ENCODE assay signal across 13 cellular contexts in the genomic region with DNA sequence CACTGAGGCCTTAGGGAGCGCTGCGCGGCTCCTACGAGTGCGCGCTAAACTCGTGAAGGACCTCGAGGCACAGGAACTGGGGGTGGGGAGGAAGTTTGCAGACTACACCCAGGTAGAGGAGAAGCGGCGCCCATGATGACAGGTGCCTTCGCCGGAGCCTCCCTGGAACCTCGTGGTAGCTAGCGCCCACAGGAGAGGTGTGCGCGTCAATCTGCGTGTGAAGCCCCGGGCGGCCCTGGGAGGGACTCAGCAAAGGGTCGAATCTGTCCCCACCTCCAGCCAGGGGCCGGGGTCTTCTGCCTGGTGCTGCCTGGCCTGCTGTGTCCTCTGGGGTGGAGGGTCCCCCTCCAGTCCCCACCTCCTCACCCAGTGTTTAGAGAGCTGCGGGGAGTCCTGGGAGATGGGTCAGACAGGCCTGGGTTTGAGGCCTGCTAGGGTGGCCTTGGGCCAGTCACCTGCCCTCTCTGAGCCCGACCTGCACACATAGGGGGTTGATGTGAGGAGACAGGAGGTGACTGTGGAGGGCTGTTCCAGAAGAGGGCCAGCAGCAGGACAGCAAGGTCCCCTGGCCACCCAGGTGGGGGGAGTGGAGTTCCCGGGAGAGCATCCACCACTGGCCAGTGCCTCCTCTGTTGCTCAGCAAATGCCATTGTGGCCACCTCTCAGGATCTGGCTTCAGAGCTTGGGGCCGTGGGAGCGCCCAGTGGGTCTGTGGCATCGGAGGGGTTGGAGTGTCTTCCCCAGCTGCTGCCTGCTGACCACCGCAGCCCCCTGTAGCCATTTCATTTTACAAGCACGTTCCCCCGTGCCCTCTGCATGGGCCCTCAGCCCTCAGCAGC. TPM values are rescaled to one million over a fixed set of nuclear protein-coding genes. Genes with fewer than 3 reads are reported as not detected.
DNase-seq lines count a peak whose midpoint lies in the region; ATAC-seq and TF ChIP-seq lines count a peak whose summit lies in the region.
"Had no signal": no experiment of that assay in that cellular context is flagged by ENCODE, and none has a peak within 500 bp of the region (broad histone marks: within the 10 kb centered on the region; RNA-seq: fewer than 3 reads in every experiment).

No MANE protein-coding gene starts in this region.

- no peaks in the 10 kb centered on the region for H3K79me2 ChIP-seq in PC-3 (ENCODE audit: low read length)

- POLR2A ChIA-PET in PC-3 (lab: Charles Lee; ENCODE audit: unreplicated experiment): no interaction called here

- TSS peak; percentile 61 for BruUV-seq in PC-3 (replicated peaks; lab: Mats Ljungman, UMichigan)

- no peaks in the 10 kb centered on the region for H4K20me1 ChIP-seq in PC-3 (ENCODE audit: low read length)

- H3K4me1 ChIP-seq in PC-3 (ENCODE audit: insufficient read depth, low read length) (peaks cover 28% of the 10 kb centered on the region), left ventricle myocardium inferior (peaks cover 20% of the 10 kb centered on the region)

- no peaks in the 10 kb centered on the region for H3K9me3 ChIP-seq in PC-3 (ENCODE audit: low read length)
- H3K9me3 ChIP-seq in left ventricle myocardium inferior (replicated peaks): peaks cover 5% of the 10 kb centered on the region

- H3K27me3 ChIP-seq in PC-3 (ENCODE audit: low read length): peaks cover 13% of the 10 kb centered on the region; the same call in 1 of the 2 replicates
- peaks cover 93% of the 10 kb centered on the region for H3K27me3 ChIP-seq in left ventricle myocardium inferior (ENCODE audit: low read depth)

- H3K4me3 ChIP-seq in PC-3 (ENCODE audit: low read length) (peak overlapping the region; percentile 63), left ventricle myocardium inferior (peak overlapping the region; percentile 62)

- peak overlapping the region; percentile 97 for H3K4me2 ChIP-seq in PC-3 (ENCODE audit: low read length)

- H3K27ac ChIP-seq in PC-3 (ENCODE audit: low read length) (no peak overlapping the region), left ventricle myocardium inferior (replicated peaks) (no peak overlapping the region)

- no peak overlapping the region for H3K9ac ChIP-seq in PC-3 (ENCODE audit: low read length)

- ATAC-seq in PC-3 (no peak), sciatic nerve (no peak), HG02981 (IDR thresholded peaks at IDR 0.05; ENCODE audit: unreplicated experiment) (no peak)
- ATAC-seq: activated T-helper 17 cell treated with anti-CD3 and anti-CD28 coated beads, Interleukin-2, amount 50 U/mL, for 72 hours; CD8-positive, alpha-beta T cell had no signal

- intact Hi-C loops in PC-3 (cut with micrococcal nuclease) (no loop called here), left ventricle myocardium inferior (cut with micrococcal nuclease) (no loop called here), sciatic nerve (cut with DNase I) (no loop called here)

- CTCF ChIA-PET in PC-3 (lab: Charles Lee): no interaction called here

- H3K36me3 ChIP-seq in PC-3 (ENCODE audit: low read depth, low read length): no peaks in the 10 kb centered on the region
- H3K36me3 ChIP-seq in left ventricle myocardium inferior: no peaks in the 10 kb centered on the region

- TF ChIP-seq CTCF in PC-3 (conservative IDR thresholded peaks at IDR 0.05; ENCODE audit: low read depth, low read length): no peak
- TF ChIP-seq CTCF in left ventricle myocardium inferior (IDR thresholded peaks at IDR 0.05; ENCODE audit: borderline replicate concordance): no peak

- DNase-seq in DMS79 treated with DMSO at 0.1 percent for 48 hours (lab: John Stamatoyannopoulos, UW) (peak; percentile 34), PC-3 (no peak), left ventricle myocardium inferior (peak; percentile 3), sciatic nerve (ENCODE audit: low spot score) (peak; percentile 49), GF-D8 (lab: John Stamatoyannopoulos, UW) (no peak), NOMO-1 treated with DMSO at 0.1 percent for 48 hours (lab: John Stamatoyannopoulos, UW; ENCODE audit: unreplicated experiment) (no peak)
- DNase-seq: CD8-positive, alpha-beta T cell; Kasumi-1; NCI-H1930 had no signal

- H3F3A ChIP-seq in PC-3 (ENCODE audit: low read length, unreplicated experiment): no peaks in the 10 kb centered on the region

- H3K9me2 ChIP-seq in PC-3 (replicated peaks; ENCODE audit: low read length): no peaks in the 10 kb centered on the region

- no peak overlapping the region for H2AFZ ChIP-seq in PC-3 (ENCODE audit: low read length)

RNA-seq across cellular contexts. Expression of gene KIF26A, which starts 20.2 kb away (rescaled TPM):
- total RNA-seq in PC-3 (2014; rRNA removed): 3.1 TPM in 2 replicates
- 6.5 TPM for total RNA-seq in left ventricle myocardium inferior
- 10.4 TPM for total RNA-seq in sciatic nerve

RNA-seq across cellular contexts. Expression of gene ASPG, which starts 32.7 kb away (rescaled TPM):
- total RNA-seq in PC-3 (2014; rRNA removed): 0.22 TPM in 1 of 2 replicates, not detected in the other
- 27.1 TPM for total RNA-seq in left ventricle myocardium inferior
- 4.6 TPM for total RNA-seq in sciatic nerve
- total RNA-seq: activated T-helper 17 cell treated with anti-CD3 and anti-CD28 coated beads, Interleukin-2, amount 50 U/mL, for 72 hours; CD8-positive, alpha-beta T cell; endothelial cell of umbilical vein; pulmonary artery endothelial cell had no signal

Comparison
In these comparisons a context has a peak if more than half of its experiments do, and no peak if none do; other contexts are left out.
1. DNase-seq: peak in DMS79 treated with DMSO at 0.1 percent for 48 hours (single experiment), left ventricle myocardium inferior (single experiment) and sciatic nerve (single experiment); none in PC-3 (single experiment), GF-D8 (single experiment) and NOMO-1 treated with DMSO at 0.1 percent for 48 hours (single experiment).